16 cellular contexts compared by ENCODE assay signal in the genomic region with DNA sequence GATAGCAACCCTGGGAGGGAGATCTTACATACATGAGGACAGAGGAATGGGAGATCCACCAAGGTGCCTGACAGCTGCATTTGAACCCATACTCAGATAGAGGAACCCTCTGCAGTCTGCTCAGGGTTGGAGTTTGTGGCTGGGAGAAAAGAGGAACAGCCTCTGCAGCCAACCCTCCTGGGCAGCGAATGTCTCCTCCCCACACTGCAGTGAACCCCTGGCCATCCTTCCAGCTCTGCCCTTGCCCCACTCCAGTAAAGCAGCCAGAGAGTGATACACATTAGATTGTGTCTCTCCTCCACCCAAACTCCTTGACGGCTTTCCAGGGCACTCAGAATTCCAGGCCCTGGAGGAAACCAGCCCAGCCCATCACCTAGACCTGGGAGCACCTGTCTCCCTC.
DNase-seq lines count a peak whose midpoint lies in the region; ATAC-seq and TF ChIP-seq lines count a peak whose summit lies in the region.
"Had no signal": no experiment of that assay in that cellular context is flagged by ENCODE, and none has a peak within 500 bp of the region (broad histone marks: within the 10 kb centered on the region; RNA-seq: fewer than 3 reads in every experiment).

No MANE protein-coding gene starts in this region.

- peak overlapping the region; percentile 1; the same call in 1 of the 2 replicates for H3K4me3 ChIP-seq in BLaER1
- H3K4me3 ChIP-seq in lung = no peak overlapping the region
- H3K4me3 ChIP-seq: SK-N-MC had no signal

- H3K27me3 Mint-ChIP-seq in T-helper 17 cell = no peaks in the 10 kb centered on the region

- H3K36me3 ChIP-seq in BLaER1 (peaks cover 35% of the 10 kb centered on the region), lung (ENCODE audit: control insufficient read depth in 2 of 2, insufficient read depth in 2 of 2, low read length in 2 of 2) (no peaks in the 10 kb centered on the region)
- H3K36me3 ChIP-seq: brain microvascular endothelial cell had no signal

- H4K20me1 ChIP-seq in BLaER1 = peaks cover 100% of the 10 kb centered on the region

- ATAC-seq in T-helper 17 cell = no peak
- ATAC-seq in lung (ENCODE audit: insufficient read depth, low FRiP score) = no peak
- no peak for ATAC-seq in HG03457 (IDR thresholded peaks at IDR 0.05; ENCODE audit: unreplicated experiment)
- ATAC-seq in HG03025 (IDR thresholded peaks at IDR 0.05; ENCODE audit: low FRiP score, unreplicated experiment) = no peak
- ATAC-seq: left colon, WTC11 had no signal

- peak overlapping the region; percentile 85 for H3K4me2 ChIP-seq in BLaER1

- 41 to 67% methylated on average over 2 of the region's 2 CpGs for WGBS in lung, 2 donors

- H3K27ac ChIP-seq in BLaER1 = peak overlapping the region; percentile 49
- H3K27ac ChIP-seq in lung (ENCODE audit: low read depth in 1 of 2, low read length in 1 of 2) = no peak overlapping the region
- H3K27ac ChIP-seq: brain microvascular endothelial cell, SK-N-MC had no signal

- H3K4me3 Mint-ChIP-seq in T-helper 17 cell = no peak overlapping the region
- H3K4me3 Mint-ChIP-seq: nephron, WTC11 had no signal

- 0 out of 2 replicates have a peak overlapping the region, but pooled peaks have one; percentile 21 for H3K9ac ChIP-seq in BLaER1

- H3K27ac Mint-ChIP-seq in T-helper 17 cell = peak overlapping the region; percentile 79
- H3K27ac Mint-ChIP-seq: nephron, WTC11 had no signal

- H3K4me1 ChIP-seq in BLaER1 = peaks cover 100% of the 10 kb centered on the region
- H3K4me1 ChIP-seq in lung (ENCODE audit: control insufficient read depth in 2 of 2, insufficient read depth in 2 of 2, low read length in 2 of 2) = peaks cover 0 to 2% of the 10 kb centered on the region in 2 donors

- peaks cover 64% of the 10 kb centered on the region for H3K4me1 Mint-ChIP-seq in T-helper 17 cell

- H3K36me3 Mint-ChIP-seq in T-helper 17 cell (ENCODE audit: low read depth) = peaks cover 6% of the 10 kb centered on the region
- H3K36me3 Mint-ChIP-seq: WTC11 had no signal

- TF ChIP-seq CTCF in lung (IDR thresholded peaks at IDR 0.05; ENCODE audit: control extremely low read depth, extremely low read depth) = no peak

- H3K9me3 ChIP-seq in BLaER1 (no peaks in the 10 kb centered on the region), T-helper 17 cell (ENCODE audit: control insufficient read depth, low read length, poor library complexity, severe bottlenecking) (no peaks in the 10 kb centered on the region), lung (ENCODE audit: control insufficient read depth in 2 of 2, insufficient read depth in 1 of 2, low read length in 1 of 2) (no peaks in the 10 kb centered on the region)

- DNase-seq in Kasumi-1 (lab: John Stamatoyannopoulos, UW) = peak; percentile 94 to 95
- DNase-seq in T-helper 17 cell = no peak
- peak; percentile 43 for DNase-seq in lung (ENCODE audit: low spot score)
- DNase-seq in NCI-H226 = no peak
- DNase-seq in stimulated activated naive CD4-positive, alpha-beta T cell treated with Interleukin-2 at 50 U/mL for 16 hours (lab: John Stamatoyannopoulos, UW) = no peak
- DNase-seq: activated naive CD4-positive, alpha-beta T cell treated with Interleukin-2 at 50 U/mL for 16 hours; brain microvascular endothelial cell; left colon; NK-92 treated with Interleukin-12 subunit alpha and Interleukin-12 subunit beta, amount 100 ng/mL, for 24 hours; stimulated activated CD4-positive, alpha-beta T cell treated with anti-CD3 and anti-CD28 coated beads, Interleukin-15, amount 100 ng/mL, for 24 hours had no signal

- H3K27me3 ChIP-seq in BLaER1 (no peaks in the 10 kb centered on the region), lung (ENCODE audit: control insufficient read depth, insufficient read depth) (no peaks in the 10 kb centered on the region)
- H3K27me3 ChIP-seq: brain microvascular endothelial cell had no signal

Comparison
In these comparisons a context has a peak if more than half of its experiments do, and no peak if none do; other contexts are left out.
1. DNase-seq: peak in Kasumi-1 (2 of 2) and lung (single experiment); none in T-helper 17 cell (0 of 3), NCI-H226 (single experiment) and stimulated activated naive CD4-positive, alpha-beta T cell treated with Interleukin-2 at 50 U/mL for 16 hours (single experiment).